ENCODE assay signal across 20 cellular contexts in the genomic region with DNA sequence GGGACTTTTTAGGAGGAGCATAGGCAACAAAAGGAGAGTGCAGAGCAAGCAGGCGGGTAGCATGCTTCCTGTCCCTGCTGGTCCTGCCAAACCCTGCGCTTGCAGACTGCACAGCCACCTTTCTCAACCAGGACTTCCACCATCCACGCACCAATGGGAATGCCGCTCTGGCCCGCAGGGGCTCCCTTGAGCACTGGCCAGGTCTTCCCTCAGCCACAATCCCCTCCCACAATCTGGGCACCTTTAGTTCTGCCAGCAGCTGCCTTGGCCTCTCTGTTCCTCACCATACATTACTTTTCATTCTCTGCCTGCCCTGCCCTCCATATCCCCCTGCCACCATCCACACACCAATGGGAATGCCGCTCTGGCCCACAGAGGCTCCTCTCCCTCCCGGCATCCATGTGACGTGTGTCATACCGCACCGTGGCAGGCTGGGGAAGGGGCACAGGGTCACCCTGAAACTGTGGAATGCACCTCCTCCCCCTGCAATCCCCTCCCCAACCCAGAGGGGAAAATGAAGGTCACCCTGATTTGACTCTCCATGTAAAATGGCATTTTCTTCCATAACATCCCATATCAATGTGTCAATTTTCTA.
DNase-seq lines count a peak whose midpoint lies in the region; ATAC-seq and TF ChIP-seq lines count a peak whose summit lies in the region.
"Had no signal": no experiment of that assay in that cellular context is flagged by ENCODE, and none has a peak within 500 bp of the region (broad histone marks: within the 10 kb centered on the region; RNA-seq: fewer than 3 reads in every experiment).

No MANE protein-coding gene starts in this region.

- intact Hi-C loops in cardiac septum (cut with DNase I) = no loop called here
- intact Hi-C loops in right cardiac atrium (cut with DNase I) = no loop called here

- peaks cover 0 to 9% of the 10 kb centered on the region in 2 donors for H3K36me3 Mint-ChIP-seq in stimulated activated naive B cell treated with anti-CD40 and anti-IgM and Interleukin-4, amounts not matched to agents 10 μg/mL and 1 μg/mL and 100 μg/mL, for 72 hours
- H3K36me3 Mint-ChIP-seq in HFFc6 (ENCODE audit: low read depth) = peaks cover 19% of the 10 kb centered on the region
- H3K36me3 Mint-ChIP-seq in endothelial cell (ENCODE audit: low read depth, unreplicated experiment) = peaks cover 7% of the 10 kb centered on the region

- H3K27ac ChIP-seq in right cardiac atrium (ENCODE audit: low read length) (no peak overlapping the region), coronary artery (no peak overlapping the region)
- H3K27ac ChIP-seq: 22Rv1, C4-2B, SJCRH30 had no signal

- peak; percentile 61 for DNase-seq in cardiac septum (ENCODE audit: low spot score)
- no peak for DNase-seq in right cardiac atrium
- DNase-seq in coronary artery (ENCODE audit: low spot score) = peak; percentile 49
- DNase-seq in mesenteric fat pad (ENCODE audit: low spot score) = peak; percentile 75
- no peak for DNase-seq in stimulated activated naive B cell treated with anti-CD40 and anti-IgM and Interleukin-4, amounts not matched to agents 10 μg/mL and 1 μg/mL and 100 μg/mL, for 72 hours
- DNase-seq in HFFc6 = no peak
- no peak for DNase-seq in endothelial cell (ENCODE audit: low spot score)
- DNase-seq: ACHN, GDM1, H7, IMR-90, NCI-H1105, NCI-H2029 treated with DMSO at 0.1 percent for 48 hours, NCI-H2171, NCI-H446, NCI-H526, SJCRH30 had no signal

- ATAC-seq in right cardiac atrium (no peak), HG02759 (IDR thresholded peaks at IDR 0.05; ENCODE audit: unreplicated experiment) (no peak)
- no peak for ATAC-seq in stimulated activated naive B cell treated with anti-CD40 and anti-IgM and Interleukin-4, amounts not matched to agents 10 μg/mL and 1 μg/mL and 100 μg/mL, for 72 hours (replicated peaks)

- peaks cover 5 to 7% of the 10 kb centered on the region in 2 donors for H3K27me3 Mint-ChIP-seq in stimulated activated naive B cell treated with anti-CD40 and anti-IgM and Interleukin-4, amounts not matched to agents 10 μg/mL and 1 μg/mL and 100 μg/mL, for 72 hours
- H3K27me3 Mint-ChIP-seq in HFFc6 (ENCODE audit: insufficient read depth) = no peaks in the 10 kb centered on the region; the same call in 1 of the 2 replicates
- peaks cover 7% of the 10 kb centered on the region for H3K27me3 Mint-ChIP-seq in endothelial cell (ENCODE audit: unreplicated experiment)

- H3K9me3 ChIP-seq in right cardiac atrium (ENCODE audit: control insufficient read depth, low read length) = no peaks in the 10 kb centered on the region
- H3K9me3 ChIP-seq: SJCRH30 had no signal

- H3K27ac Mint-ChIP-seq in stimulated activated naive B cell treated with anti-CD40 and anti-IgM and Interleukin-4, amounts not matched to agents 10 μg/mL and 1 μg/mL and 100 μg/mL, for 72 hours = peak overlapping the region; percentile 89
- H3K27ac Mint-ChIP-seq in HFFc6 (no peak overlapping the region), endothelial cell (ENCODE audit: unreplicated experiment) (no peak overlapping the region)

- H3K4me1 Mint-ChIP-seq in stimulated activated naive B cell treated with anti-CD40 and anti-IgM and Interleukin-4, amounts not matched to agents 10 μg/mL and 1 μg/mL and 100 μg/mL, for 72 hours = peaks cover 72 to 83% of the 10 kb centered on the region in 2 donors
- H3K4me1 Mint-ChIP-seq in HFFc6 (ENCODE audit: low read depth) (no peaks in the 10 kb centered on the region; the same call in 1 of the 2 replicates), endothelial cell (ENCODE audit: unreplicated experiment) (peaks cover 5% of the 10 kb centered on the region)

- H3K4me1 ChIP-seq in right cardiac atrium (ENCODE audit: control insufficient read depth, insufficient read depth, low read length) = no peaks in the 10 kb centered on the region
- H3K4me1 ChIP-seq: SJCRH30 had no signal

- no peak overlapping the region for H3K4me3 Mint-ChIP-seq in stimulated activated naive B cell treated with anti-CD40 and anti-IgM and Interleukin-4, amounts not matched to agents 10 μg/mL and 1 μg/mL and 100 μg/mL, for 72 hours
- H3K4me3 Mint-ChIP-seq in HFFc6 (no peak overlapping the region), endothelial cell (ENCODE audit: unreplicated experiment) (no peak overlapping the region)

- no peak overlapping the region for H3K4me3 ChIP-seq in right cardiac atrium (ENCODE audit: low read length)
- no peak overlapping the region for H3K4me3 ChIP-seq in coronary artery
- H3K4me3 ChIP-seq: SJCRH30 had no signal

- TF ChIP-seq CTCF in coronary artery (IDR thresholded peaks at IDR 0.05) (no peak), HFFc6 (IDR thresholded peaks at IDR 0.05) (no peak), endothelial cell (IDR thresholded peaks at IDR 0.05; ENCODE audit: unreplicated experiment) (no peak)

- H3K27me3 ChIP-seq in right cardiac atrium (ENCODE audit: control insufficient read depth, insufficient read depth) = no peaks in the 10 kb centered on the region
- H3K27me3 ChIP-seq: SJCRH30 had no signal

- 85% methylated on average over 10 of the region's 10 CpGs for WGBS in right cardiac atrium

- H3K9me3 Mint-ChIP-seq in stimulated activated naive B cell treated with anti-CD40 and anti-IgM and Interleukin-4, amounts not matched to agents 10 μg/mL and 1 μg/mL and 100 μg/mL, for 72 hours = no peaks in the 10 kb centered on the region
- H3K9me3 Mint-ChIP-seq in HFFc6 (no peaks in the 10 kb centered on the region), endothelial cell (ENCODE audit: unreplicated experiment) (no peaks in the 10 kb centered on the region)

Comparison
In these comparisons a context has a peak if more than half of its experiments do, and no peak if none do; other contexts are left out.
1. DNase-seq: peak in cardiac septum (single experiment), coronary artery (single experiment) and mesenteric fat pad (single experiment); none in right cardiac atrium (0 of 3), stimulated activated naive B cell treated with anti-CD40 and anti-IgM and Interleukin-4, amounts not matched to agents 10 μg/mL and 1 μg/mL and 100 μg/mL, for 72 hours (single experiment), HFFc6 (single experiment) and endothelial cell (single experiment).